ENCODE assay signal across 9 cellular contexts in genomic region chr2:142165790-142166189, GRCh38. TPM values are rescaled to one million over a fixed set of nuclear protein-coding genes. Genes with fewer than 3 reads are reported as not detected.
DNase-seq lines count a peak whose midpoint lies in the region; ATAC-seq, FAIRE-seq and TF ChIP-seq lines count a peak whose summit lies in the region.
"Had no signal": no experiment of that assay in that cellular context is flagged by ENCODE, and none has a peak within 500 bp of the region (broad histone marks: within the 10 kb centered on the region; RNA-seq: fewer than 3 reads in every experiment).

No MANE protein-coding gene starts in this region.

- intact Hi-C loops in left ventricle myocardium inferior (cut with micrococcal nuclease): no loop called here
- intact Hi-C loops in Right ventricle myocardium superior (cut with DNase I): no loop called here
- intact Hi-C loops in stomach (cut with DNase I; ENCODE audit: low total_unique reads): no loop called here

- WGBS in stomach, 5 donors: 36 to 47% (median 39%) methylated on average over 3 of the region's 3 CpGs

- FAIRE-seq in frontal cortex (lab: Jason Lieb, UNC): no peak
- FAIRE-seq: G401.6 had no signal

- H3K27me3 ChIP-seq in left ventricle myocardium inferior (ENCODE audit: low read depth) (no peaks in the 10 kb centered on the region), stomach (no peaks in the 10 kb centered on the region)

- TF ChIP-seq EP300 in stomach (IDR thresholded peaks at IDR 0.05): no peak

- no peak for TF ChIP-seq POLR2A in stomach (IDR thresholded peaks at IDR 0.05)

- TF ChIP-seq CTCF in left ventricle myocardium inferior (IDR thresholded peaks at IDR 0.05; ENCODE audit: borderline replicate concordance): peak; percentile 24
- peak; percentile 38 for TF ChIP-seq CTCF in cardiac fibroblast (IDR thresholded peaks at IDR 0.05; ENCODE audit: low read depth, low read length)
- no peak for TF ChIP-seq CTCF in stomach (IDR thresholded peaks at IDR 0.05)

- no peak for DNase-seq in left ventricle myocardium inferior
- DNase-seq in Right ventricle myocardium superior: no peak
- peak; percentile 1 for DNase-seq in NCI-H345 treated with DMSO at 0.1 percent for 48 hours (lab: John Stamatoyannopoulos, UW; ENCODE audit: unreplicated experiment)
- DNase-seq in cardiac fibroblast (ENCODE audit: low read depth in 2 of 2): peak; percentile 53 to 75
- DNase-seq in retina: peak; percentile 16
- DNase-seq in frontal cortex (ENCODE audit: low spot score in 2 of 2): no peak
- no peak for DNase-seq in stomach

- H3K4me1 ChIP-seq in left ventricle myocardium inferior (no peaks in the 10 kb centered on the region), stomach (no peaks in the 10 kb centered on the region)

- H3K36me3 ChIP-seq in left ventricle myocardium inferior: no peaks in the 10 kb centered on the region
- H3K36me3 ChIP-seq in stomach: no peaks in the 10 kb centered on the region

- no peaks in the 10 kb centered on the region for H3K9me3 ChIP-seq in left ventricle myocardium inferior (replicated peaks)
- H3K9me3 ChIP-seq in stomach: no peaks in the 10 kb centered on the region

- H3K27ac ChIP-seq in left ventricle myocardium inferior (replicated peaks) (no peak overlapping the region), stomach (no peak overlapping the region)

- H3K4me3 ChIP-seq in left ventricle myocardium inferior: no peak overlapping the region
- H3K4me3 ChIP-seq in cardiac fibroblast (replicated peaks in 1 of 2; ENCODE audit: low read depth in 2 of 2, low read length in 2 of 2): no peak overlapping the region
- H3K4me3 ChIP-seq in stomach: no peak overlapping the region

- ATAC-seq in Right ventricle myocardium superior (ENCODE audit: poor library complexity): no peak
- ATAC-seq in HG02938 (IDR thresholded peaks at IDR 0.05; ENCODE audit: unreplicated experiment): peak; percentile 93

RNA-seq across cellular contexts. Expression of gene LRP1B, which starts 35.0 kb away (rescaled TPM):
- total RNA-seq in left ventricle myocardium inferior (0.08 TPM), Right ventricle myocardium superior (0.08 TPM), frontal cortex (84.0 TPM), stomach (1 to 10 TPM in 2 of 5 donors, under 1 TPM in 3; under 0.01 to 9.0 (median 0.87) TPM)
- polyA plus RNA-seq in stomach: under 1 TPM; 0.10 to 0.31 (median 0.12) TPM

Comparison
In these comparisons a context has a peak if more than half of its experiments do, and no peak if none do; other contexts are left out.
1. DNase-seq: peak in NCI-H345 treated with DMSO at 0.1 percent for 48 hours (single experiment), cardiac fibroblast (2 of 2) and retina (single experiment); none in left ventricle myocardium inferior (single experiment), Right ventricle myocardium superior (single experiment), frontal cortex (0 of 2) and stomach (single experiment).
2. CTCF ChIP-seq: peak in left ventricle myocardium inferior (single experiment) and cardiac fibroblast (single experiment); none in stomach (0 of 7).